1 cellular context compared by ENCODE assay signal in genomic region chr10:114940735-114941134, GRCh38.
TF ChIP-seq lines count a peak whose summit lies in the region.

No MANE protein-coding gene starts in this region.

TF ChIP-seq in HepG2, 621 proteins besides CTCF, POLR2A, EP300 and RAD21:
- TF ChIP-seq ZNF772 (CRISPR knock-in tag; IDR thresholded peaks at IDR 0.05) (no peak), CREB1 (IDR thresholded peaks at IDR 0.05) (peak; percentile 42; the same call in 1 of the 2 replicates), CREB1 (CRISPR knock-in tag; IDR thresholded peaks at IDR 0.05) (no peak), ATF7 (IDR thresholded peaks at IDR 0.05) (peak; percentile 88), ATF7 (CRISPR knock-in tag; IDR thresholded peaks at IDR 0.05) (no peak)
TF ChIP-seq in HepG2: peak in this region for 2.
